Comparison of ENCODE assay signal across 9 cellular contexts in genomic region chr19:12884926-12885748, GRCh38. TPM values are rescaled to one million over a fixed set of nuclear protein-coding genes. Genes with fewer than 3 reads are reported as not detected.
DNase-seq lines count a peak whose midpoint lies in the region; ATAC-seq and TF ChIP-seq lines count a peak whose summit lies in the region.
"Had no signal": no experiment of that assay in that cellular context is flagged by ENCODE, and none has a peak within 500 bp of the region (broad histone marks: within the 10 kb centered on the region; RNA-seq: fewer than 3 reads in every experiment).

No MANE protein-coding gene starts in this region.

- intact Hi-C loops in dorsolateral prefrontal cortex (cut with DNase I) = loop anchor here (5.0 kb wide), 2 partner anchors 47 to 67 kb away; partner anchors contain the start of gene FARSA (in 1 of the 2)

- H3K36me3 ChIP-seq in lung (ENCODE audit: control insufficient read depth in 2 of 2, insufficient read depth in 2 of 2, low read length in 2 of 2) = no peaks in the 10 kb centered on the region

- 1 to 3% methylated on average over 72 to 73 of the region's 73 CpGs for whole genome bisulfite sequencing in lung, 2 donors

- ATAC-seq in GM18909 (IDR thresholded peaks at IDR 0.05; ENCODE audit: poor library complexity, unreplicated experiment) (peak; percentile 42), lung (ENCODE audit: insufficient read depth, low FRiP score) (peak; percentile 40), HG03108 (IDR thresholded peaks at IDR 0.05; ENCODE audit: unreplicated experiment) (no peak)

- H3K9me3 ChIP-seq in lung (ENCODE audit: control insufficient read depth in 2 of 2, insufficient read depth in 1 of 2, low read length in 1 of 2) = peaks cover 0 to 9% of the 10 kb centered on the region in 2 donors

- H3K27me3 ChIP-seq in dorsolateral prefrontal cortex = peaks cover 0 to 30% (median 16%) of the 10 kb centered on the region in 45 donors
- H3K27me3 ChIP-seq in lung (ENCODE audit: control insufficient read depth, insufficient read depth) = no peaks in the 10 kb centered on the region

- peak; percentile 95 for DNase-seq in NCI-H2171 (lab: John Stamatoyannopoulos, UW)
- peak; percentile 75 to 82 for DNase-seq in activated CD4-positive, alpha-beta T cell treated with anti-CD3 and anti-CD28 coated beads, Interleukin-2, amount 50 U/mL, for 24 hours (ENCODE audit: low read depth in 1 of 2, low spot score in 1 of 2)
- peak in 9 of 10 donors; percentile 21 to 75 (median 58) for DNase-seq in dorsolateral prefrontal cortex
- DNase-seq in lung (ENCODE audit: low spot score) = peak; percentile 90
- peak; percentile 69 for DNase-seq in stimulated activated CD8-positive, alpha-beta memory T cell treated with anti-CD3 and anti-CD28 coated beads, Interleukin-15, amount 100 ng/mL, for 24 hours (ENCODE audit: low read depth)
- DNase-seq in mesenteric fat pad (ENCODE audit: low spot score) = no peak

- H3K27ac ChIP-seq in dorsolateral prefrontal cortex = peak overlapping the region in 1 of 59 donors; percentile 37
- peak overlapping the region in 1 of 2 donors; percentile 20 for H3K27ac ChIP-seq in lung (ENCODE audit: low read depth in 1 of 2, low read length in 1 of 2)

- H3K4me3 ChIP-seq in dorsolateral prefrontal cortex = peak overlapping the region in 58 of 59 donors; percentile 14 to 65 (median 49)
- peak overlapping the region; percentile 12 for H3K4me3 ChIP-seq in lung

- peaks cover 0 to 17% of the 10 kb centered on the region in 2 donors for H3K4me1 ChIP-seq in lung (ENCODE audit: control insufficient read depth in 2 of 2, insufficient read depth in 2 of 2, low read length in 2 of 2)

- TF ChIP-seq CTCF in dorsolateral prefrontal cortex (IDR thresholded peaks at IDR 0.05 in 54 of 56, conservative IDR thresholded peaks at IDR 0.05 in 2 of 56; ENCODE audit: low read depth in 1 of 56, partially characterized antibody in 56 of 56) = peak in 55 of 56 donors; percentile 28 to 79 (median 61)
- peak; percentile 33 for TF ChIP-seq CTCF in lung (IDR thresholded peaks at IDR 0.05; ENCODE audit: control extremely low read depth, extremely low read depth)

RNA-seq across cellular contexts. Expression of gene KLF1, which starts 1.9 kb away (rescaled TPM):
- total RNA-seq in dorsolateral prefrontal cortex (under 1 TPM in 24 of 120 experiments, not detected in 96; 0.24 to 0.88 (median 0.38) TPM), lung (1 to 10 TPM in 1 of 2 donors, under 1 TPM in 1; 0.28 to 3.0 TPM), mesenteric fat pad (not detected)
- polyA plus RNA-seq in lung = under 1 TPM; 0.26 to 0.61 TPM
- total RNA-seq: subcutaneous adipose tissue had no signal

RNA-seq across cellular contexts. Expression of gene DNASE2, which starts 3.9 kb away (rescaled TPM):
- total RNA-seq in dorsolateral prefrontal cortex = 10 to 100 TPM in 119 of 120 experiments, 1 to 10 TPM in 1; 9.5 to 33.1 (median 19.2) TPM
- 10 to 100 TPM; 31.2 to 68.0 TPM for total RNA-seq in lung
- 10 to 100 TPM; 32.2 to 72.3 TPM for polyA plus RNA-seq in lung
- total RNA-seq in mesenteric fat pad = 28.9 TPM

RNA-seq across cellular contexts. Expression of gene GCDH, which starts 5.8 kb away (rescaled TPM):
- total RNA-seq in dorsolateral prefrontal cortex = 10 to 100 TPM; 23.6 to 60.7 (median 37.1) TPM
- total RNA-seq in lung = 10 to 100 TPM; 24.0 to 31.3 TPM
- 10 to 100 TPM; 15.6 to 33.8 TPM for polyA plus RNA-seq in lung
- 23.3 TPM for total RNA-seq in mesenteric fat pad

RNA-seq across cellular contexts. Expression of gene SYCE2, which starts 34.0 kb away (rescaled TPM):
- total RNA-seq in dorsolateral prefrontal cortex = 1 to 10 TPM in 12 of 120 experiments, under 1 TPM in 19, not detected in 89; 0.32 to 2.1 (median 0.88) TPM
- not detected for total RNA-seq in lung
- polyA plus RNA-seq in lung = under 1 TPM; 0.13 to 0.28 TPM
- not detected for total RNA-seq in mesenteric fat pad
- total RNA-seq: subcutaneous adipose tissue had no signal

RNA-seq across cellular contexts. Expression of gene MAST1, which starts 46.8 kb away (rescaled TPM):
- total RNA-seq in dorsolateral prefrontal cortex = 100 to 1,000 TPM in 108 of 120 experiments, 10 to 100 TPM in 12; 55.0 to 260 (median 142) TPM
- total RNA-seq in lung = under 1 TPM; 0.55 to 0.88 TPM
- under 1 TPM; 0.08 to 0.26 TPM for polyA plus RNA-seq in lung
- total RNA-seq in mesenteric fat pad = 0.90 TPM
